In the genomic region with DNA sequence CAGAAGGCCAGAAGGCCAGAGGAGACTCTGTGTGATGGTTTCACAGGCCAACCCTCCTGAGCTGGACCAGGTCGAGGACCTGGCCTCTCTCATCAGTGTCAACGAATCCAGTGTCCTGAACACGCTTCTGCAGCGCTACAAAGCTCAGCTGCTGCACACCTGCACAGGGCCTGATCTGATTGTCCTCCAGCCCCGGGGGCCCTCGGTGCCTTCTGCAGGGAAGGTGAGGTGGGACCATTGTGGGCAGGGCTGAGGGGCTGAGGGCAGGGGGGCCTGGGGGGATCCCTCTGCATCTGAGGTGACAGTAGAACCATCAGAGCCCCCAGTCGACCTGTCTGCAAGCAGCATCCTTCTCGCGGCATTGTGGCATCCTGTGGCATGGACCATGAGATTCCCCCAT, we compare ENCODE assay signal across 20 cellular contexts. TPM values are rescaled to one million over a fixed set of nuclear protein-coding genes. Genes with fewer than 3 reads are reported as not detected.
"Had no signal": no experiment of that assay in that cellular context is flagged by ENCODE, and none has a peak within 500 bp of the region (broad histone marks: within the 10 kb centered on the region; RNA-seq: fewer than 3 reads in every experiment).

No MANE protein-coding gene starts in this region.

- H3K4me1 ChIP-seq: ascending aorta, colonic mucosa, esophagus squamous epithelium, left lung, lower lobe of right lung, pancreas, prostate gland, sigmoid colon, uterus had no signal

- H3K4me3 Mint-ChIP-seq: activated B cell treated with CpG ODN at 0.5 μM for 24 hours; activated naive CD8-positive, alpha-beta T cell; brain; naive thymus-derived CD8-positive, alpha-beta T cell; neural crest cell; T-helper 17 cell; type B pancreatic cell had no signal

- H3K36me3 ChIP-seq: colonic mucosa, esophagus squamous epithelium, left lung, lower lobe of right lung, pancreas, prostate gland, sigmoid colon, uterus had no signal

- H3K9me3 ChIP-seq: colonic mucosa, esophagus squamous epithelium, left lung, lower lobe of right lung, pancreas, prostate gland, sigmoid colon, uterus had no signal

- H3K9me3 Mint-ChIP-seq: neural crest cell; stimulated activated memory B cell treated with anti-CD40 and anti-IgM and Interleukin-4, amounts not matched to agents 10 μg/mL and 1 μg/mL and 100 μg/mL, for 72 hours; type B pancreatic cell had no signal

- H3K27me3 Mint-ChIP-seq: stimulated activated naive CD8-positive, alpha-beta T cell treated with anti-CD3 and anti-CD28 coated beads, Interleukin-15, amount 100 ng/mL, for 72 hours had no signal

- H3K27ac ChIP-seq: ascending aorta, colonic mucosa, epithelial cell of prostate, esophagus squamous epithelium, left lung, lower lobe of right lung, pancreas, prostate gland, sigmoid colon, uterus had no signal

- H3K36me3 Mint-ChIP-seq: activated naive CD8-positive, alpha-beta T cell; naive thymus-derived CD8-positive, alpha-beta T cell; stimulated activated memory B cell treated with anti-CD40 and anti-IgM and Interleukin-4, amounts not matched to agents 10 μg/mL and 1 μg/mL and 100 μg/mL, for 72 hours; type B pancreatic cell had no signal

- ATAC-seq: T-helper 17 cell had no signal

- H3K4me3 ChIP-seq: ascending aorta, cardiac muscle cell, colonic mucosa, esophagus squamous epithelium, left lung, lower lobe of right lung, pancreas, prostate gland, sigmoid colon, uterus had no signal

- H3K27ac Mint-ChIP-seq: activated B cell treated with CpG ODN at 0.5 μM for 24 hours; activated naive CD8-positive, alpha-beta T cell; stimulated activated memory B cell treated with anti-CD40 and anti-IgM and Interleukin-4, amounts not matched to agents 10 μg/mL and 1 μg/mL and 100 μg/mL, for 72 hours; T-helper 17 cell; type B pancreatic cell had no signal

- H3K27me3 ChIP-seq: ascending aorta, cardiac muscle cell, colonic mucosa, esophagus squamous epithelium, pancreas, sigmoid colon, uterus had no signal

- DNase-seq: esophagus squamous epithelium, lower lobe of right lung, sigmoid colon had no signal

RNA-seq across cellular contexts. Expression of gene MYO18B, which starts 30.3 kb away (rescaled TPM):
- total RNA-seq: lower lobe of right lung, neural crest cell had no signal
